Comparison of ENCODE assay signal across 1 cellular context in the genomic region with DNA sequence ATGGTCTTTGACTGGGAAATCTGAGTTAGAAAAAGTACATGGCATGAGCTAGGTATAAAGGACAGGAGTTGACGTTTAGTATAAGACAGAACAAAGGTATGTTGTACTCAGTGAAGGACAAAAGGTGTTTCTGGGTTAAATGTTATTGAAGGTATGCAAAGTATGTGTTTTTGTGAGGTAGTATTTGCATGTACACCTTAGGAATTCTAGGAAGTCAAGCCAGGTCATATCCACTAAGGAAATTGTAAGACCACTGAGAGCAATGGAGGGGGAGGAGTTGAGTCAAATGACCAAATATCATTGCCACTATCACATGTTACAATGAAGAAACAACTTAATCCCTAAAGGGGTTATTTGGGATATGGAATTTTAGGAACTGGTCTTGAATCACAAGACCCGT.
TF ChIP-seq lines count a peak whose summit lies in the region.

No MANE protein-coding gene starts in this region.

TF ChIP-seq in WTC11, 78 proteins besides CTCF, POLR2A, EP300 and RAD21 (continued from another document):
- TF ChIP-seq, protein P1, sequence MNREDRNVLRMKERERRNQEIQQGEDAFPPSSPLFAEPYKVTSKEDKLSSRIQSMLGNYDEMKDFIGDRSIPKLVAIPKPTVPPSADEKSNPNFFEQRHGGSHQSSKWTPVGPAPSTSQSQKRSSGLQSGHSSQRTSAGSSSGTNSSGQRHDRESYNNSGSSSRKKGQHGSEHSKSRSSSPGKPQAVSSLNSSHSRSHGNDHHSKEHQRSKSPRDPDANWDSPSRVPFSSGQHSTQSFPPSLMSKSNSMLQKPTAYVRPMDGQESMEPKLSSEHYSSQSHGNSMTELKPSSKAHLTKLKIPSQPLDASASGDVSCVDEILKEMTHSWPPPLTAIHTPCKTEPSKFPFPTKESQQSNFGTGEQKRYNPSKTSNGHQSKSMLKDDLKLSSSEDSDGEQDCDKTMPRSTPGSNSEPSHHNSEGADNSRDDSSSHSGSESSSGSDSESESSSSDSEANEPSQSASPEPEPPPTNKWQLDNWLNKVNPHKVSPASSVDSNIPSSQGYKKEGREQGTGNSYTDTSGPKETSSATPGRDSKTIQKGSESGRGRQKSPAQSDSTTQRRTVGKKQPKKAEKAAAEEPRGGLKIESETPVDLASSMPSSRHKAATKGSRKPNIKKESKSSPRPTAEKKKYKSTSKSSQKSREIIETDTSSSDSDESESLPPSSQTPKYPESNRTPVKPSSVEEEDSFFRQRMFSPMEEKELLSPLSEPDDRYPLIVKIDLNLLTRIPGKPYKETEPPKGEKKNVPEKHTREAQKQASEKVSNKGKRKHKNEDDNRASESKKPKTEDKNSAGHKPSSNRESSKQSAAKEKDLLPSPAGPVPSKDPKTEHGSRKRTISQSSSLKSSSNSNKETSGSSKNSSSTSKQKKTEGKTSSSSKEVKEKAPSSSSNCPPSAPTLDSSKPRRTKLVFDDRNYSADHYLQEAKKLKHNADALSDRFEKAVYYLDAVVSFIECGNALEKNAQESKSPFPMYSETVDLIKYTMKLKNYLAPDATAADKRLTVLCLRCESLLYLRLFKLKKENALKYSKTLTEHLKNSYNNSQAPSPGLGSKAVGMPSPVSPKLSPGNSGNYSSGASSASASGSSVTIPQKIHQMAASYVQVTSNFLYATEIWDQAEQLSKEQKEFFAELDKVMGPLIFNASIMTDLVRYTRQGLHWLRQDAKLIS (CRISPR knock-in tag; IDR thresholded peaks at IDR 0.05; ENCODE audit: borderline replicate concordance), result no peak
- TF ChIP-seq, protein P2, sequence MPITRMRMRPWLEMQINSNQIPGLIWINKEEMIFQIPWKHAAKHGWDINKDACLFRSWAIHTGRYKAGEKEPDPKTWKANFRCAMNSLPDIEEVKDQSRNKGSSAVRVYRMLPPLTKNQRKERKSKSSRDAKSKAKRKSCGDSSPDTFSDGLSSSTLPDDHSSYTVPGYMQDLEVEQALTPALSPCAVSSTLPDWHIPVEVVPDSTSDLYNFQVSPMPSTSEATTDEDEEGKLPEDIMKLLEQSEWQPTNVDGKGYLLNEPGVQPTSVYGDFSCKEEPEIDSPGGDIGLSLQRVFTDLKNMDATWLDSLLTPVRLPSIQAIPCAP (CRISPR knock-in tag; IDR thresholded peaks at IDR 0.05), result no peak
- no peak for TF ChIP-seq ZNF263 (CRISPR knock-in tag; IDR thresholded peaks at IDR 0.05; ENCODE audit: low read depth)
- TF ChIP-seq, protein P3, sequence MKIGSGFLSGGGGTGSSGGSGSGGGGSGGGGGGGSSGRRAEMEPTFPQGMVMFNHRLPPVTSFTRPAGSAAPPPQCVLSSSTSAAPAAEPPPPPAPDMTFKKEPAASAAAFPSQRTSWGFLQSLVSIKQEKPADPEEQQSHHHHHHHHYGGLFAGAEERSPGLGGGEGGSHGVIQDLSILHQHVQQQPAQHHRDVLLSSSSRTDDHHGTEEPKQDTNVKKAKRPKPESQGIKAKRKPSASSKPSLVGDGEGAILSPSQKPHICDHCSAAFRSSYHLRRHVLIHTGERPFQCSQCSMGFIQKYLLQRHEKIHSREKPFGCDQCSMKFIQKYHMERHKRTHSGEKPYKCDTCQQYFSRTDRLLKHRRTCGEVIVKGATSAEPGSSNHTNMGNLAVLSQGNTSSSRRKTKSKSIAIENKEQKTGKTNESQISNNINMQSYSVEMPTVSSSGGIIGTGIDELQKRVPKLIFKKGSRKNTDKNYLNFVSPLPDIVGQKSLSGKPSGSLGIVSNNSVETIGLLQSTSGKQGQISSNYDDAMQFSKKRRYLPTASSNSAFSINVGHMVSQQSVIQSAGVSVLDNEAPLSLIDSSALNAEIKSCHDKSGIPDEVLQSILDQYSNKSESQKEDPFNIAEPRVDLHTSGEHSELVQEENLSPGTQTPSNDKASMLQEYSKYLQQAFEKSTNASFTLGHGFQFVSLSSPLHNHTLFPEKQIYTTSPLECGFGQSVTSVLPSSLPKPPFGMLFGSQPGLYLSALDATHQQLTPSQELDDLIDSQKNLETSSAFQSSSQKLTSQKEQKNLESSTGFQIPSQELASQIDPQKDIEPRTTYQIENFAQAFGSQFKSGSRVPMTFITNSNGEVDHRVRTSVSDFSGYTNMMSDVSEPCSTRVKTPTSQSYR (CRISPR knock-in tag; IDR thresholded peaks at IDR 0.05), result no peak
- no peak for TF ChIP-seq NFATC4 (CRISPR knock-in tag; IDR thresholded peaks at IDR 0.05)
- no peak for TF ChIP-seq ZBTB21 (CRISPR knock-in tag; IDR thresholded peaks at IDR 0.05; ENCODE audit: borderline replicate concordance)
- TF ChIP-seq, protein P4, sequence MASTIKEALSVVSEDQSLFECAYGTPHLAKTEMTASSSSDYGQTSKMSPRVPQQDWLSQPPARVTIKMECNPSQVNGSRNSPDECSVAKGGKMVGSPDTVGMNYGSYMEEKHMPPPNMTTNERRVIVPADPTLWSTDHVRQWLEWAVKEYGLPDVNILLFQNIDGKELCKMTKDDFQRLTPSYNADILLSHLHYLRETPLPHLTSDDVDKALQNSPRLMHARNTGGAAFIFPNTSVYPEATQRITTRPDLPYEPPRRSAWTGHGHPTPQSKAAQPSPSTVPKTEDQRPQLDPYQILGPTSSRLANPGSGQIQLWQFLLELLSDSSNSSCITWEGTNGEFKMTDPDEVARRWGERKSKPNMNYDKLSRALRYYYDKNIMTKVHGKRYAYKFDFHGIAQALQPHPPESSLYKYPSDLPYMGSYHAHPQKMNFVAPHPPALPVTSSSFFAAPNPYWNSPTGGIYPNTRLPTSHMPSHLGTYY (CRISPR knock-in tag; IDR thresholded peaks at IDR 0.05), result no peak
- TF ChIP-seq, protein P5, sequence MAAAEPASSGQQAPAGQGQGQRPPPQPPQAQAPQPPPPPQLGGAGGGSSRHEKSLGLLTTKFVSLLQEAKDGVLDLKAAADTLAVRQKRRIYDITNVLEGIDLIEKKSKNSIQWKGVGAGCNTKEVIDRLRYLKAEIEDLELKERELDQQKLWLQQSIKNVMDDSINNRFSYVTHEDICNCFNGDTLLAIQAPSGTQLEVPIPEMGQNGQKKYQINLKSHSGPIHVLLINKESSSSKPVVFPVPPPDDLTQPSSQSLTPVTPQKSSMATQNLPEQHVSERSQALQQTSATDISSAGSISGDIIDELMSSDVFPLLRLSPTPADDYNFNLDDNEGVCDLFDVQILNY (CRISPR knock-in tag; IDR thresholded peaks at IDR 0.05), result no peak
- TF ChIP-seq, protein P6, sequence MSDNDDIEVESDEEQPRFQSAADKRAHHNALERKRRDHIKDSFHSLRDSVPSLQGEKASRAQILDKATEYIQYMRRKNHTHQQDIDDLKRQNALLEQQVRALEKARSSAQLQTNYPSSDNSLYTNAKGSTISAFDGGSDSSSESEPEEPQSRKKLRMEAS (CRISPR knock-in tag; IDR thresholded peaks at IDR 0.05), result no peak
- TF ChIP-seq MXD4 (CRISPR knock-in tag; IDR thresholded peaks at IDR 0.05; ENCODE audit: borderline replicate concordance), result no peak
- no peak for TF ChIP-seq PRRX2 (CRISPR knock-in tag; IDR thresholded peaks at IDR 0.05)
TF ChIP-seq in WTC11: peak in this region for 0.
